8 cellular contexts compared by ENCODE assay signal in the genomic region with DNA sequence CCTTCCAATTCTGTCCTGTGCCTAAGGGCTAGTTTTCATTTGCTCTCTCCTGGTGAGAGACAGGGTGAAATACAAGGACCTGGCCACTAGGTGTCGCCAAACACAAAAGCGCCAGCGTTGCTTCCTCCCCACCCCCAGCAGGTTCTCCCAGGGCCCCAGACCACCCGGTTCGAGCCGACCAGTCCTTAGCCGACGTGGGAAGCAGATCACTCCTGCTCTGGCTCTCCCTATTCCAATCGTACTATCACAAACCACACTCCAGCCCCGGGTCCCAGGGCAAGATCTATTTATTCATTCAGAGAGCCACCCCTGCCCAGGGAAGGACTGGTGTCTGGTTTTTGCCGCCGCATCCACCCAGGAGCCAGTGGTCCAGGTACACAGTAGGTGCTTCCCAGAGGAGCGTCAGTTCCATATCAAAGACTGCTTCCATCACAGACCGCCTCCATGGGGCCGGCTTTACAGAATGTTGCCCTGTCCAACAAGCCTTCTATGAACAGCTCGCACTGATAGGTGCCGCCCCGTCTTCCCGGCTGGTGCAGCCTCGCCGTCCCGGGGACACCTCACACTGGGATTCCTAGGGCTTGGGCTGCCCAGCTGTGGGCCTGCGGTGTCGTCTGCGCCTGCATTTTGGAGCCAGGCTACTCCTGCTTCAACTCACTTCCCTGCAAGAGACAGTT.
A peak's percentile ranks its signal among the peaks of the same experiment; 100 is the strongest.
DNase-seq lines count a peak whose midpoint lies in the region; ATAC-seq, FAIRE-seq and TF ChIP-seq lines count a peak whose summit lies in the region.

No MANE protein-coding gene starts in this region.

- TF ChIP-seq CTCF in C4-2B (conservative IDR thresholded peaks at IDR 0.05) (peak; percentile 97), choroid plexus epithelial cell (conservative IDR thresholded peaks at IDR 0.05; ENCODE audit: low read depth, low read length) (peak; percentile 94)

- H3K27ac ChIP-seq in C4-2B, result no peak overlapping the region; the same call in 1 of the 2 replicates

- peak overlapping the region; percentile 40 for H3K4me3 ChIP-seq in choroid plexus epithelial cell (ENCODE audit: low read depth, low read length)

- DNase-seq in H54 (ENCODE audit: insufficient read length, low spot score), result peak; percentile 57
- DNase-seq in NCI-H2227 (lab: John Stamatoyannopoulos, UW; ENCODE audit: unreplicated experiment), result peak; percentile 89
- peak; percentile 61 for DNase-seq in activated CD4-positive, alpha-beta T cell treated with anti-CD3 and anti-CD28 coated beads for 1 hour
- DNase-seq in choroid plexus epithelial cell (ENCODE audit: low read depth), result peak; percentile 78
- DNase-seq in kidney tubule cell (ENCODE audit: low spot score), result peak; percentile 68
- DNase-seq in stimulated activated CD4-positive, alpha-beta T cell treated with anti-CD3 and anti-CD28 coated beads, Interleukin-2, amount 100 ng/mL, for 24 hours, result peak; percentile 77 to 82

- TF ChIP-seq POLR2A in H54 (IDR thresholded peaks at IDR 0.05; ENCODE audit: low read depth, low read length), result no peak

- no peak for FAIRE-seq in H54 (lab: Jason Lieb, UNC)

- no peak for ATAC-seq in HG02885 (IDR thresholded peaks at IDR 0.05; ENCODE audit: poor library complexity, unreplicated experiment)
